In genomic region chr2:40341198-40341597, GRCh38 we compare ENCODE assay signal across 18 cellular contexts.
"Had no signal": no experiment of that assay in that cellular context is flagged by ENCODE, and none has a peak within 500 bp of the region (broad histone marks: within the 10 kb centered on the region; RNA-seq: fewer than 3 reads in every experiment).

No MANE protein-coding gene starts in this region.

- H3K9me3 Mint-ChIP-seq: activated CD4-positive, alpha-beta memory T cell treated with anti-CD3 and anti-CD28 coated beads for 36 hours; activated T-cell treated with anti-CD3 and anti-CD28 coated beads, Interleukin-2, amount 50 U/mL, for 24 hours had no signal

- H3K4me3 ChIP-seq: body of pancreas, tibial artery had no signal

- H3K36me3 Mint-ChIP-seq: activated CD4-positive, alpha-beta memory T cell treated with anti-CD3 and anti-CD28 coated beads for 36 hours; activated CD8-positive, alpha-beta memory T cell treated with anti-CD3 and anti-CD28 coated beads, Interleukin-2, amount 10 ng/mL, durations not matched to agents 7 days and 5 days; activated naive CD4-positive, alpha-beta T cell treated with anti-CD3 and anti-CD28 coated beads, Interleukin-2, amount 50 U/mL, for 24 hours; immature natural killer cell; natural killer cell had no signal

- H3K27me3 ChIP-seq: body of pancreas, neutrophil, tibial artery had no signal

- H3K27ac Mint-ChIP-seq: activated CD4-positive, alpha-beta memory T cell treated with anti-CD3 and anti-CD28 coated beads for 36 hours; activated CD4-positive, alpha-beta T cell treated with anti-CD3 and anti-CD28 coated beads for 36 hours; activated CD8-positive, alpha-beta memory T cell treated with anti-CD3 and anti-CD28 coated beads, Interleukin-2, amount 10 ng/mL, durations not matched to agents 7 days and 5 days; activated naive CD4-positive, alpha-beta T cell treated with anti-CD3 and anti-CD28 coated beads, Interleukin-2, amount 50 U/mL, for 24 hours; activated T-cell treated with anti-CD3 and anti-CD28 coated beads, Interleukin-2, amount 50 U/mL, for 24 hours; immature natural killer cell; natural killer cell; T-helper 17 cell had no signal

- ATAC-seq: activated CD4-positive, alpha-beta T cell treated with anti-CD3 and anti-CD28 coated beads for 36 hours; activated CD8-positive, alpha-beta memory T cell treated with anti-CD3 and anti-CD28 coated beads, Interleukin-2, amount 10 ng/mL, durations not matched to agents 7 days and 5 days; body of pancreas; natural killer cell; T-helper 17 cell had no signal

- H3K4me3 Mint-ChIP-seq: activated CD4-positive, alpha-beta memory T cell treated with anti-CD3 and anti-CD28 coated beads for 36 hours; activated CD4-positive, alpha-beta T cell treated with anti-CD3 and anti-CD28 coated beads for 36 hours; activated CD8-positive, alpha-beta memory T cell treated with anti-CD3 and anti-CD28 coated beads, Interleukin-2, amount 10 ng/mL, durations not matched to agents 7 days and 5 days; activated naive CD4-positive, alpha-beta T cell treated with anti-CD3 and anti-CD28 coated beads, Interleukin-2, amount 50 U/mL, for 24 hours; activated T-cell treated with anti-CD3 and anti-CD28 coated beads, Interleukin-2, amount 50 U/mL, for 24 hours; immature natural killer cell; natural killer cell; T-helper 17 cell had no signal

- H3K27me3 Mint-ChIP-seq: activated CD4-positive, alpha-beta memory T cell treated with anti-CD3 and anti-CD28 coated beads for 36 hours; activated CD8-positive, alpha-beta memory T cell treated with anti-CD3 and anti-CD28 coated beads, Interleukin-2, amount 10 ng/mL, durations not matched to agents 7 days and 5 days; activated naive CD4-positive, alpha-beta T cell treated with anti-CD3 and anti-CD28 coated beads, Interleukin-2, amount 50 U/mL, for 24 hours; activated T-cell treated with anti-CD3 and anti-CD28 coated beads, Interleukin-2, amount 50 U/mL, for 24 hours had no signal

- DNase-seq: activated CD4-positive, alpha-beta memory T cell treated with anti-CD3 and anti-CD28 coated beads for 36 hours; activated CD4-positive, alpha-beta T cell treated with anti-CD3 and anti-CD28 coated beads for 36 hours; activated CD8-positive, alpha-beta memory T cell treated with anti-CD3 and anti-CD28 coated beads, Interleukin-2, amount 10 ng/mL, durations not matched to agents 7 days and 5 days; activated T-cell treated with anti-CD3 and anti-CD28 coated beads, Interleukin-2, amount 50 U/mL, for 24 hours; amniotic stem cell; body of pancreas; erythroblast; head of caudate nucleus; immature natural killer cell; natural killer cell; retina; stimulated activated CD4-positive, alpha-beta T cell treated with anti-CD3 and anti-CD28 coated beads, Interleukin-15, amount 100 ng/mL, for 24 hours; stimulated activated CD4-positive, alpha-beta T cell treated with anti-CD3 and anti-CD28 coated beads, Interleukin-4, amount 100 ng/mL, for 24 hours; stimulated activated naive CD4-positive, alpha-beta T cell; T-helper 17 cell; tibial artery had no signal

- H3K36me3 ChIP-seq: neutrophil, tibial artery had no signal

- H3K9me3 ChIP-seq: body of pancreas, neutrophil, tibial artery had no signal

- H3K27ac ChIP-seq: body of pancreas, neutrophil, tibial artery had no signal

- H3K4me1 ChIP-seq: body of pancreas had no signal

- H3K4me1 Mint-ChIP-seq: activated CD4-positive, alpha-beta T cell treated with anti-CD3 and anti-CD28 coated beads for 36 hours; activated CD8-positive, alpha-beta memory T cell treated with anti-CD3 and anti-CD28 coated beads, Interleukin-2, amount 10 ng/mL, durations not matched to agents 7 days and 5 days; activated naive CD4-positive, alpha-beta T cell treated with anti-CD3 and anti-CD28 coated beads, Interleukin-2, amount 50 U/mL, for 24 hours; immature natural killer cell; natural killer cell; T-helper 17 cell had no signal
